8 cellular contexts compared by ENCODE assay signal in genomic region chrX:11558972-11559371, GRCh38.
DNase-seq lines count a peak whose midpoint lies in the region; ATAC-seq, FAIRE-seq and TF ChIP-seq lines count a peak whose summit lies in the region.

No MANE protein-coding gene starts in this region.

- peak; percentile 60 for TF ChIP-seq CTCF in BE2C (IDR thresholded peaks at IDR 0.05; ENCODE audit: low read depth, low read length)

- no peak overlapping the region for H3K27ac ChIP-seq in small intestine (ENCODE audit: low read depth in 1 of 2, low read length in 1 of 2)

- H3K27me3 ChIP-seq in BE2C = no peaks in the 10 kb centered on the region
- H3K27me3 ChIP-seq in H7 (ENCODE audit: control insufficient read depth, insufficient read depth, low read length) = peaks cover 5% of the 10 kb centered on the region
- H3K27me3 ChIP-seq in small intestine (ENCODE audit: control insufficient read depth in 2 of 2, insufficient read depth in 2 of 2, low read length in 2 of 2) = no peaks in the 10 kb centered on the region

- FAIRE-seq in small intestine (lab: Jason Lieb, UNC) = no peak

- intact Hi-C loops in Right ventricle myocardium inferior (cut with DNase I) = no loop called here

- WGBS in small intestine, 3 donors = 84 to 95% (median 86%) methylated on average over 4 of the region's 4 CpGs

- H3K4me1 ChIP-seq in BE2C (no peaks in the 10 kb centered on the region), small intestine (ENCODE audit: control insufficient read depth in 2 of 2, insufficient read depth in 1 of 2, low read depth in 1 of 2, low read length in 1 of 2) (no peaks in the 10 kb centered on the region)

- H3K4me3 ChIP-seq in BE2C (ENCODE audit: low read depth, low read length) (no peak overlapping the region), H7 (ENCODE audit: insufficient read depth, low read depth, low read length) (no peak overlapping the region), small intestine (ENCODE audit: low read depth in 1 of 2, low read length in 2 of 2) (no peak overlapping the region)

- H3K9me3 ChIP-seq in BE2C = no peaks in the 10 kb centered on the region
- H3K9me3 ChIP-seq in small intestine (ENCODE audit: control insufficient read depth, low read depth) = no peaks in the 10 kb centered on the region

- no peaks in the 10 kb centered on the region for H3K36me3 ChIP-seq in BE2C
- no peaks in the 10 kb centered on the region for H3K36me3 ChIP-seq in H7 (replicated peaks; ENCODE audit: control insufficient read depth, insufficient read depth, low read length)
- H3K36me3 ChIP-seq in small intestine (ENCODE audit: control insufficient read depth in 2 of 2, insufficient read depth in 2 of 2, low read length in 2 of 2) = no peaks in the 10 kb centered on the region

- DNase-seq in BE2C = peak; percentile 33
- DNase-seq in H7 = peak; percentile 40
- peak in 4 of 5 donors; percentile 10 to 36 (median 14) for DNase-seq in T-helper 1 cell
- DNase-seq in central memory CD4-positive, alpha-beta T cell = peak; percentile 31
- DNase-seq in small intestine = peak; percentile 10
- no peak for DNase-seq in Right ventricle myocardium inferior (ENCODE audit: missing footprints)
- DNase-seq in dedifferentiated amniotic fluid mesenchymal stem cell (ENCODE audit: extremely low spot score) = no peak

- no peak for ATAC-seq in HG03097 (IDR thresholded peaks at IDR 0.05; ENCODE audit: low FRiP score, unreplicated experiment)
- ATAC-seq in Right ventricle myocardium inferior = no peak

Comparison
In these comparisons a context has a peak if more than half of its experiments do, and no peak if none do; other contexts are left out.
1. DNase-seq: peak in BE2C (single experiment), H7 (single experiment), T-helper 1 cell (4 of 5), central memory CD4-positive, alpha-beta T cell (single experiment) and small intestine (single experiment); none in Right ventricle myocardium inferior (single experiment) and dedifferentiated amniotic fluid mesenchymal stem cell (single experiment).